31 cellular contexts compared by ENCODE assay signal in genomic region chr12:103586791-103587370, GRCh38. TPM values are rescaled to one million over a fixed set of nuclear protein-coding genes. Genes with fewer than 3 reads are reported as not detected.
"Had no signal": no experiment of that assay in that cellular context is flagged by ENCODE, and none has a peak within 500 bp of the region (broad histone marks: within the 10 kb centered on the region; RNA-seq: fewer than 3 reads in every experiment).

Gene STAB2 (plus strand): TSS chr12:103587273. CDS start chr12:103587477, 204 bp downstream.

- H3K36me3 Mint-ChIP-seq: activated CD8-positive, alpha-beta memory T cell treated with anti-CD3 and anti-CD28 coated beads, Interleukin-2, amount 10 ng/mL, durations not matched to agents 7 days and 5 days; activated naive CD4-positive, alpha-beta T cell treated with anti-CD3 and anti-CD28 coated beads, Interleukin-2, amount 50 U/mL, for 24 hours; naive thymus-derived CD4-positive, alpha-beta T cell; type B pancreatic cell had no signal

- H3K9me3 ChIP-seq: breast epithelium, gastroesophageal sphincter, pancreas, psoas muscle, thoracic aorta, uterus had no signal

- H3K4me3 Mint-ChIP-seq: activated CD4-positive, alpha-beta T cell treated with anti-CD3 and anti-CD28 coated beads for 36 hours; activated CD8-positive, alpha-beta memory T cell treated with anti-CD3 and anti-CD28 coated beads, Interleukin-2, amount 10 ng/mL, durations not matched to agents 7 days and 5 days; activated CD8-positive, alpha-beta T cell treated with anti-CD3 and anti-CD28 coated beads, Interleukin-2, amount 10 ng/mL, durations not matched to agents 7 days and 5 days; activated naive CD4-positive, alpha-beta T cell treated with anti-CD3 and anti-CD28 coated beads, Interleukin-2, amount 50 U/mL, for 24 hours; central memory CD8-positive, alpha-beta T cell; naive thymus-derived CD4-positive, alpha-beta T cell; T-helper 2 cell treated with Interferon-gamma antibody and Interleukin-4, amounts not matched to agents 5 μg/mL and 100 μg/mL, for 36 hours; type B pancreatic cell had no signal

- ATAC-seq: activated CD4-positive, alpha-beta T cell treated with anti-CD3 and anti-CD28 coated beads for 36 hours; activated CD8-positive, alpha-beta memory T cell treated with anti-CD3 and anti-CD28 coated beads, Interleukin-2, amount 10 ng/mL, durations not matched to agents 7 days and 5 days; activated CD8-positive, alpha-beta T cell treated with anti-CD3 and anti-CD28 coated beads, Interleukin-2, amount 10 ng/mL, durations not matched to agents 7 days and 5 days; gastroesophageal sphincter; naive thymus-derived CD4-positive, alpha-beta T cell; psoas muscle; stimulated activated naive CD8-positive, alpha-beta T cell treated with anti-CD3 and anti-CD28 coated beads, Interleukin-15, Interleukin-2, amounts not matched to agents 100 U/mL and 50 U/mL, for 24 hours had no signal

- H3K9me3 Mint-ChIP-seq: activated naive CD4-positive, alpha-beta T cell treated with anti-CD3 and anti-CD28 coated beads, Interleukin-2, amount 50 U/mL, for 24 hours; activated T-helper 2 cell treated with anti-CD3 and anti-CD28 coated beads, Interferon-gamma antibody, Interleukin-2, Interleukin-4, amounts not matched to agents 10 μg/mL and 5 μg/mL and 100 μg/mL, durations not matched to agents 14 hours and 24 hours and 36 hours; central memory CD8-positive, alpha-beta T cell; naive thymus-derived CD4-positive, alpha-beta T cell; T-helper 2 cell treated with Interferon-gamma antibody and Interleukin-4, amounts not matched to agents 5 μg/mL and 100 μg/mL, for 36 hours; type B pancreatic cell had no signal

- H3K4me1 Mint-ChIP-seq: activated CD4-positive, alpha-beta T cell treated with anti-CD3 and anti-CD28 coated beads for 36 hours; activated CD8-positive, alpha-beta memory T cell treated with anti-CD3 and anti-CD28 coated beads, Interleukin-2, amount 10 ng/mL, durations not matched to agents 7 days and 5 days; activated naive CD4-positive, alpha-beta T cell treated with anti-CD3 and anti-CD28 coated beads, Interleukin-2, amount 50 U/mL, for 24 hours; central memory CD8-positive, alpha-beta T cell; naive thymus-derived CD4-positive, alpha-beta T cell had no signal

- H3K27me3 ChIP-seq: breast epithelium, gastroesophageal sphincter, pancreas, uterus had no signal

- H3K4me3 ChIP-seq: breast epithelium, gastroesophageal sphincter, pancreas, psoas muscle, thoracic aorta, uterus had no signal

- H3K4me1 ChIP-seq: breast epithelium, gastroesophageal sphincter, psoas muscle, uterus had no signal

- H3K27ac Mint-ChIP-seq: activated CD4-positive, alpha-beta T cell treated with anti-CD3 and anti-CD28 coated beads for 36 hours; activated CD8-positive, alpha-beta memory T cell treated with anti-CD3 and anti-CD28 coated beads, Interleukin-2, amount 10 ng/mL, durations not matched to agents 7 days and 5 days; activated CD8-positive, alpha-beta T cell treated with anti-CD3 and anti-CD28 coated beads, Interleukin-2, amount 10 ng/mL, durations not matched to agents 7 days and 5 days; activated naive CD4-positive, alpha-beta T cell treated with anti-CD3 and anti-CD28 coated beads, Interleukin-2, amount 50 U/mL, for 24 hours; activated T-helper 2 cell treated with anti-CD3 and anti-CD28 coated beads, Interferon-gamma antibody, Interleukin-2, Interleukin-4, amounts not matched to agents 10 μg/mL and 5 μg/mL and 100 μg/mL, durations not matched to agents 14 hours and 24 hours and 36 hours; naive thymus-derived CD4-positive, alpha-beta T cell; T-helper 2 cell treated with Interferon-gamma antibody and Interleukin-4, amounts not matched to agents 5 μg/mL and 100 μg/mL, for 36 hours; type B pancreatic cell had no signal

- H3K36me3 ChIP-seq: breast epithelium, gastroesophageal sphincter, pancreas, thoracic aorta, uterus had no signal

- DNase-seq: activated CD4-positive, alpha-beta T cell treated with anti-CD3 and anti-CD28 coated beads for 36 hours; activated CD4-positive, CD25-positive, alpha-beta regulatory T cell; activated CD8-positive, alpha-beta memory T cell treated with anti-CD3 and anti-CD28 coated beads, Interleukin-2, amount 10 ng/mL, durations not matched to agents 7 days and 5 days; activated CD8-positive, alpha-beta T cell treated with anti-CD3 and anti-CD28 coated beads, Interleukin-2, amount 10 ng/mL, durations not matched to agents 7 days and 5 days; activated T-cell treated with anti-CD3 and anti-CD28 coated beads, Interleukin-2, amount 50 U/mL, for 48 hours; effector CD8-positive, alpha-beta T cell; erythroblast; hippocampal formation; mammary epithelial cell; midbrain; naive thymus-derived CD4-positive, alpha-beta T cell; nucleus accumbens; psoas muscle; stimulated activated CD4-positive, alpha-beta T cell treated with anti-CD3 and anti-CD28 coated beads, Interleukin-2, amount 100 ng/mL, for 48 hours; stimulated activated naive CD8-positive, alpha-beta T cell treated with anti-CD3 and anti-CD28 coated beads, Interleukin-15, Interleukin-2, amounts not matched to agents 100 U/mL and 50 U/mL, for 24 hours; T-helper 1 cell; uterus had no signal

- FAIRE-seq: endometrium, keratinocyte, pancreas had no signal

- H3K27ac ChIP-seq: breast epithelium, gastroesophageal sphincter, pancreas, psoas muscle, thoracic aorta, uterus had no signal

RNA-seq across cellular contexts. Expression of gene STAB2, which starts in this region (rescaled TPM):
- total RNA-seq: activated CD4-positive, alpha-beta T cell treated with anti-CD3 and anti-CD28 coated beads for 36 hours; activated CD8-positive, alpha-beta memory T cell treated with anti-CD3 and anti-CD28 coated beads, Interleukin-2, amount 10 ng/mL, durations not matched to agents 7 days and 5 days; activated CD8-positive, alpha-beta T cell treated with anti-CD3 and anti-CD28 coated beads, Interleukin-2, amount 10 ng/mL, durations not matched to agents 7 days and 5 days; activated T-helper 2 cell treated with anti-CD3 and anti-CD28 coated beads, Interferon-gamma antibody, Interleukin-2, Interleukin-4, amounts not matched to agents 10 μg/mL and 5 μg/mL and 100 μg/mL, durations not matched to agents 14 hours and 24 hours and 36 hours; fibroblast of lung; fibroblast of villous mesenchyme; naive thymus-derived CD4-positive, alpha-beta T cell; thoracic aorta had no signal
- polyA plus RNA-seq: fibroblast of lung; keratinocyte; naive thymus-derived CD4-positive, alpha-beta T cell; neural cell had no signal
